15 cellular contexts compared by ENCODE assay signal in genomic region chr12:100229876-100230275, GRCh38. TPM values are rescaled to one million over a fixed set of nuclear protein-coding genes. Genes with fewer than 3 reads are reported as not detected.
DNase-seq lines count a peak whose midpoint lies in the region; ATAC-seq and TF ChIP-seq lines count a peak whose summit lies in the region.
"Had no signal": no experiment of that assay in that cellular context is flagged by ENCODE, and none has a peak within 500 bp of the region (broad histone marks: within the 10 kb centered on the region; RNA-seq: fewer than 3 reads in every experiment).

No MANE protein-coding gene starts in this region.

- ATAC-seq in HG02840 (IDR thresholded peaks at IDR 0.05; ENCODE audit: low FRiP score, unreplicated experiment): no peak
- ATAC-seq in HG02884 (IDR thresholded peaks at IDR 0.05; ENCODE audit: unreplicated experiment): no peak
- ATAC-seq in HG02938 (IDR thresholded peaks at IDR 0.05; ENCODE audit: unreplicated experiment): no peak
- ATAC-seq: activated CD4-positive, CD25-positive, alpha-beta regulatory T cell treated with anti-CD3 and anti-CD28 coated beads, Interleukin-2, amount 50 U/mL, for 24 hours; CD8-positive, alpha-beta T cell; stimulated activated naive B cell treated with anti-CD40 and anti-IgM and Interleukin-4, amounts not matched to agents 10 μg/mL and 1 μg/mL and 100 μg/mL, for 72 hours had no signal

- H3K4me3 ChIP-seq in LNCaP clone FGC (ENCODE audit: low read depth, low read length): no peak overlapping the region
- H3K4me3 ChIP-seq: A549, upper lobe of left lung had no signal

- in situ Hi-C loops in SK-MEL-5 (cut with HindIII; ENCODE audit: low pct_unique_long_range_greater_than_20kb, low sequenced_read_pairs): no loop called here

- TF ChIP-seq CTCF in 22Rv1 (IDR thresholded peaks at IDR 0.05) (no peak), LNCaP clone FGC (IDR thresholded peaks at IDR 0.05; ENCODE audit: control insufficient read depth, extremely low read depth, insufficient read depth) (no peak)

- peak; percentile 72 for DNase-seq in LNCaP clone FGC (ENCODE audit: low read depth)
- DNase-seq in SK-MEL-5 (ENCODE audit: low read depth, low spot score): peak; percentile 43
- DNase-seq in foreskin melanocyte: peak; percentile 18
- no peak for DNase-seq in pons (ENCODE audit: low spot score)
- DNase-seq: activated gamma-delta T cell; CD8-positive, alpha-beta T cell; NCI-H187 treated with DMSO at 0.1 percent for 48 hours; stimulated activated naive B cell treated with anti-CD40 and anti-IgM and Interleukin-4, amounts not matched to agents 10 μg/mL and 1 μg/mL and 100 μg/mL, for 72 hours had no signal

- H3K27ac ChIP-seq in 22Rv1: peak overlapping the region; percentile 81
- H3K27ac ChIP-seq: A549, upper lobe of left lung had no signal

RNA-seq across cellular contexts. Expression of gene ACTR6, which starts 29.3 kb away (rescaled TPM):
- 36.0 and 39.1 TPM in 2 replicates for total RNA-seq in SK-MEL-5 (2014; rRNA removed; shearing (Covaris generic))
- 27.9 and 31.0 TPM in 2 replicates for polyA plus RNA-seq in SK-MEL-5 (2015; cell fraction: cytosol; rRNA removed)
- 18.1 and 26.5 TPM in 2 replicates for polyA plus RNA-seq in SK-MEL-5 (2015; cell fraction: nucleus; rRNA removed)

RNA-seq across cellular contexts. Expression of gene DEPDC4, which starts 37.0 kb away (rescaled TPM):
- total RNA-seq in SK-MEL-5 (2014; rRNA removed; shearing (Covaris generic)): 1.1 and 2.5 TPM in 2 replicates
- 0.95 and 1.2 TPM in 2 replicates for polyA plus RNA-seq in SK-MEL-5 (2015; cell fraction: cytosol; rRNA removed)
- 0.78 and 4.6 TPM in 2 replicates for polyA plus RNA-seq in SK-MEL-5 (2015; cell fraction: nucleus; rRNA removed)

RNA-seq across cellular contexts. Expression of gene SCYL2, which starts 37.1 kb away (rescaled TPM):
- 42.1 and 45.1 TPM in 2 replicates for total RNA-seq in SK-MEL-5 (2014; rRNA removed; shearing (Covaris generic))
- polyA plus RNA-seq in SK-MEL-5 (2015; cell fraction: cytosol; rRNA removed): 30.4 and 36.1 TPM in 2 replicates
- 52.8 and 90.8 TPM in 2 replicates for polyA plus RNA-seq in SK-MEL-5 (2015; cell fraction: nucleus; rRNA removed)
